In the genomic region with DNA sequence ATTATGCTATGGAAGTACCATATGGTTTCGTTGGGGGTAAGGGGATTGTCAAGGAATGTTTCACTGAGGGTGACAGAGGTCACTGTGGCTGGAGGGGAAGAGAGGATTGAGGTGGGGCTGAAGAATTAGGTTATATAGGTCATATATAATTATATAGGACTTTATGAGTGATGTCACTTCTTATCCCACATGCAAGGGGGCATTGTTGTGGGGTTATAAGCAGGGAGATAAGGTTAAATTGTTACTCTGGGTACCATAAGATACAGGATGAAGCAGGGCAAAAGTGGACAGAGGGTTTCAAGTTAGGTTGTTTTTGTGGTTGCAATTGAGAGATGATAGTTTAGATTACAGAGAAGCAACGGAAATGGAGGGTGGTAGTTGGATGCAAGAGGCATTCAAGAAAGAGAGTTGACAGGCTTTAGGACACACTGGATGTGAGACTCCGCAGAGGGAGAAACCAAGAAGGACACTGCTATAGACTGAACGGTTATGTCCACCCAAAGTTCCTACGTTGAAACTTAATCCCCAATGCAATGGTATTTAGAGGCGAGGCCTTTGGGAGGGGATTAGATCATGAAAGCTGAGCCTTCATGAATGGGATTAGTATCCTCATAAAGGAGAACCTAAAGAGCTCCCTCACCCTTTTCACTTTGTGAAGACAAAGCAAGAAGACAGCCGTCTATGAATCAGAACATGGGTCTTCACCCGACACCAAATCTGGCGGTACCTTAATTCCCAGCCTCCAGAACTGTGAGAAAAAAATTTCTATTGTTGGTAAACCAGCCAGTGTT, we compare ENCODE assay signal across 24 cellular contexts. TPM values are rescaled to one million over a fixed set of nuclear protein-coding genes. Genes with fewer than 3 reads are reported as not detected.
DNase-seq lines count a peak whose midpoint lies in the region; ATAC-seq and TF ChIP-seq lines count a peak whose summit lies in the region.
"Had no signal": no experiment of that assay in that cellular context is flagged by ENCODE, and none has a peak within 500 bp of the region (broad histone marks: within the 10 kb centered on the region; RNA-seq: fewer than 3 reads in every experiment).

No MANE protein-coding gene starts in this region.

- no peaks in the 10 kb centered on the region for H3K36me3 ChIP-seq in A673 (ENCODE audit: insufficient read depth, low read length, poor library complexity, severe bottlenecking)
- H3K36me3 ChIP-seq in GM06990 (ENCODE audit: control insufficient read depth, insufficient read depth, low read length) = no peaks in the 10 kb centered on the region
- H3K36me3 ChIP-seq in endodermal cell (ENCODE audit: control insufficient read depth, insufficient read depth, low read length) = no peaks in the 10 kb centered on the region
- H3K36me3 ChIP-seq in body of pancreas (replicated peaks in 1 of 2; ENCODE audit: insufficient read depth in 1 of 2, low read depth in 2 of 2) = no peaks in the 10 kb centered on the region
- H3K36me3 ChIP-seq: adrenal gland, esophagus muscularis mucosa, left lung had no signal

- POLR2A ChIA-PET in A673 (lab: Charles Lee; ENCODE audit: low non-redundant PET) = no interaction called here

- H3K4me1 ChIP-seq in A673 (ENCODE audit: insufficient read depth, low read length, poor library complexity, severe bottlenecking) = no peaks in the 10 kb centered on the region
- no peaks in the 10 kb centered on the region for H3K4me1 ChIP-seq in endodermal cell (ENCODE audit: control insufficient read depth, insufficient read depth, low read length)
- no peaks in the 10 kb centered on the region for H3K4me1 ChIP-seq in body of pancreas
- H3K4me1 ChIP-seq: adrenal gland, esophagus muscularis mucosa, left lung, psoas muscle had no signal

- TF ChIP-seq CTCF in A673 (conservative IDR thresholded peaks at IDR 0.05; ENCODE audit: low read depth, low read length) = peak; percentile 51
- peak; percentile 18 for TF ChIP-seq CTCF in GM06990 (IDR thresholded peaks at IDR 0.05; ENCODE audit: insufficient read depth, low read length, poor library complexity, severe bottlenecking)
- peak; percentile 65 for TF ChIP-seq CTCF in endodermal cell (conservative IDR thresholded peaks at IDR 0.05)
- TF ChIP-seq CTCF in body of pancreas (IDR thresholded peaks at IDR 0.05) = no peak

- H3K27me3 ChIP-seq in A673 (replicated peaks; ENCODE audit: insufficient read depth, low read depth, low read length, poor library complexity) = peaks cover 5% of the 10 kb centered on the region
- H3K27me3 ChIP-seq in GM06990 (replicated peaks; ENCODE audit: control insufficient read depth, insufficient read depth, low read length) = no peaks in the 10 kb centered on the region
- H3K27me3 ChIP-seq in endodermal cell (ENCODE audit: control insufficient read depth, insufficient read depth, low read length, poor library complexity, severe bottlenecking) = peaks cover 4% of the 10 kb centered on the region
- no peaks in the 10 kb centered on the region for H3K27me3 ChIP-seq in body of pancreas
- H3K27me3 ChIP-seq: adrenal gland had no signal

- intact Hi-C loops in A673 (cut with micrococcal nuclease; ENCODE audit: unreplicated experiment) = no loop called here
- intact Hi-C loops in body of pancreas (cut with DNase I) = no loop called here

- H3K4me3 ChIP-seq in A673 (ENCODE audit: low read depth, low read length, poor library complexity, severe bottlenecking) (no peak overlapping the region), GM06990 (replicated peaks; ENCODE audit: low read depth, low read length) (no peak overlapping the region), endodermal cell (ENCODE audit: low read length) (no peak overlapping the region), body of pancreas (no peak overlapping the region)
- H3K4me3 ChIP-seq: adrenal gland, esophagus muscularis mucosa, left lung, psoas muscle, smooth muscle cell had no signal

- H3K9me3 Mint-ChIP-seq in endodermal cell = no peaks in the 10 kb centered on the region

- H3K9me3 ChIP-seq in A673 (ENCODE audit: low read depth, low read length, poor library complexity, severe bottlenecking) (no peaks in the 10 kb centered on the region), endodermal cell (ENCODE audit: control insufficient read depth, low read length) (no peaks in the 10 kb centered on the region), body of pancreas (no peaks in the 10 kb centered on the region)
- H3K9me3 ChIP-seq: adrenal gland, left lung, psoas muscle had no signal

- no TSS peak for BruUV-seq in A673 (replicated peaks; lab: Mats Ljungman, UMichigan)

- 86 to 88% methylated on average over 8 to 9 of the region's 9 CpGs for WGBS in endodermal cell (ENCODE audit: insufficient coverage in 1 of 2, insufficient read length in 1 of 2), 2 experiments
- 89 to 90% methylated on average over 9 of the region's 9 CpGs for WGBS in body of pancreas, 2 donors

- peaks cover 5% of the 10 kb centered on the region for H3K4me1 Mint-ChIP-seq in endodermal cell
- H3K4me1 Mint-ChIP-seq: CD4-positive, alpha-beta memory T cell had no signal

- no peaks in the 10 kb centered on the region for H3K36me3 Mint-ChIP-seq in endodermal cell (ENCODE audit: low read depth)
- H3K36me3 Mint-ChIP-seq: CD4-positive, alpha-beta memory T cell had no signal

- H3K27ac Mint-ChIP-seq in endodermal cell = no peak overlapping the region
- H3K27ac Mint-ChIP-seq: CD4-positive, alpha-beta memory T cell; nephron progenitor cell had no signal

- DNase-seq in A673 (ENCODE audit: low spot score) (peak; percentile 10), GM06990 (ENCODE audit: extremely low read depth, insufficient read length) (no peak), NCI-H82 (lab: John Stamatoyannopoulos, UW) (peak; percentile 91), endodermal cell (no peak), NCI-H2081 (lab: John Stamatoyannopoulos, UW) (no peak), NCI-H446 treated with DMSO at 0.1 percent for 48 hours (lab: John Stamatoyannopoulos, UW) (no peak), body of pancreas (no peak), NCI-H1048 (lab: John Stamatoyannopoulos, UW) (no peak)
- DNase-seq: activated CD4-positive, alpha-beta T cell treated with anti-CD3 and anti-CD28 coated beads, Interleukin-2, amount 50 U/mL, for 1 hour; activated gamma-delta T cell treated with Interleukin-2 at 50 U/mL for 16 hours; adrenal gland; caudate nucleus; CD4-positive, alpha-beta memory T cell; left lung; midbrain; NCI-H187; NCI-H226; nephron progenitor cell; NK-92 treated with Interleukin-12 subunit alpha and Interleukin-12 subunit beta, amount 100 ng/mL, for 24 hours; psoas muscle; stimulated activated CD4-positive, alpha-beta T cell treated with anti-CD3 and anti-CD28 coated beads, Interleukin-4, amount 100 ng/mL, for 1 hour had no signal

- H3K9ac ChIP-seq in endodermal cell (ENCODE audit: extremely low read depth, low read length, poor library complexity, severe bottlenecking) = no peak overlapping the region

- H3K27me3 Mint-ChIP-seq in endodermal cell (ENCODE audit: insufficient read depth) = peaks cover 9% of the 10 kb centered on the region

- CTCF ChIA-PET in A673 (lab: Charles Lee) = no interaction called here

- no peak overlapping the region for H3K4me3 Mint-ChIP-seq in endodermal cell
- H3K4me3 Mint-ChIP-seq: CD4-positive, alpha-beta memory T cell; nephron progenitor cell had no signal

- no peak for ATAC-seq in body of pancreas
- ATAC-seq: left lung, psoas muscle had no signal

- TF ChIP-seq POLR2A in body of pancreas (IDR thresholded peaks at IDR 0.05) = no peak

- H3K27ac ChIP-seq in A673 (ENCODE audit: low read depth, low read length, poor library complexity, severe bottlenecking) = no peak overlapping the region
- no peak overlapping the region for H3K27ac ChIP-seq in endodermal cell (ENCODE audit: low read depth, low read length)
- H3K27ac ChIP-seq in body of pancreas = no peak overlapping the region
- H3K27ac ChIP-seq: adrenal gland, esophagus muscularis mucosa, left lung, psoas muscle, RWPE1 had no signal

RNA-seq across cellular contexts. Expression of a gene that starts 7.0 kb away (rescaled TPM):
- total RNA-seq in A673 (2021) (0.17 TPM in 1 of 2 replicates, not detected in the other), endodermal cell (1 to 10 TPM; 2.7 to 3.7 TPM), body of pancreas (1 to 10 TPM; 2.3 to 4.7 TPM)
- 1.6 TPM for polyA plus RNA-seq in endodermal cell (2013, experiment 1 of 2)
- polyA plus RNA-seq in endodermal cell (2013, experiment 2 of 2) = 0.54 TPM
- total RNA-seq: CD4-positive, alpha-beta memory T cell had no signal
- polyA plus RNA-seq: CD4-positive, alpha-beta memory T cell had no signal

Comparison
In these comparisons a context has a peak if more than half of its experiments do, and no peak if none do; other contexts are left out.
1. DNase-seq: peak in A673 (single experiment) and NCI-H82 (single experiment); none in GM06990 (single experiment), endodermal cell (single experiment), NCI-H2081 (0 of 2), NCI-H446 treated with DMSO at 0.1 percent for 48 hours (single experiment), body of pancreas (0 of 4) and NCI-H1048 (single experiment).
2. CTCF ChIP-seq: peak in A673 (single experiment), GM06990 (single experiment) and endodermal cell (single experiment); none in body of pancreas (0 of 7).